Comparison of ENCODE assay signal across 8 cellular contexts in the genomic region with DNA sequence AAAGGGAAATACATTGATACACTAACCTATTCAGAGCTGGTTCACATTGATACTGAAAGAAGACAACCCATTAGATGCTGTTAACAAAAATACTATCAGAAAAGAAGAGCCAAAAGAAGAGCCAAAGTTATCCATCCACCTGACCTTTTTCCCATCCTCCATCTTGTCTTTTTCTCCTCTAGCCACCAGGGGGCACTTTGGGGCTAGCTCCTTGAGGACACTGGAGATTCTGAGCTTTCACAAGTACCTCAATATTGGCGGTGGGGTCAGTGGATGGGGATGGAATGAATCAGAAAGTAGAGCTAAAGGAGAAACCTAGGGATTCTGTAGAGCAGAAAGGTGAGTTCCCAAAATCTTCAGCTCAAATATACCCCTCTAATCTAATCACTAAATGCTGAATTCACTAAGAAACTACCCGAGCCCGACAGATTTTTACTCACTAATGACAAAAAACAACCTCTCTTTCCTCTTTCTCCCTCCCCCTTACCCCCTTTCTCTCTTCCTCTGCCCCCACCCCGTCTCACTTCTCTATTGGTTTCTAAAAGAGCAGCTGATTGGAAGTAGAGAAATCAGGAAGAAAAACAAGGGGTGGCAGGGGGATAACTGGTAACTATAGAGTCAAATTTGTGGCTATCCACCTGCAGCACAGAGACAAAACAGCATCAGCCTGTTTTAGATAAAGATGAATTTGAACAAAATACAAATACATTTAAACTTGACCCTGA.
DNase-seq lines count a peak whose midpoint lies in the region; ATAC-seq, FAIRE-seq and TF ChIP-seq lines count a peak whose summit lies in the region.

No MANE protein-coding gene starts in this region.

- CTCF ChIA-PET in CD4-positive, alpha-beta memory T cell (lab: Charles Lee; ENCODE audit: partially characterized antibody), result no interaction called here

- no peak overlapping the region for H3K4me3 ChIP-seq in GM06990 (replicated peaks; ENCODE audit: low read depth, low read length)
- H3K4me3 ChIP-seq in pancreas, result no peak overlapping the region
- H3K4me3 ChIP-seq in CD4-positive, alpha-beta memory T cell (ENCODE audit: low read length in 2 of 2), result no peak overlapping the region

- no peaks in the 10 kb centered on the region for H3K9me3 ChIP-seq in pancreas
- no peaks in the 10 kb centered on the region for H3K9me3 ChIP-seq in CD4-positive, alpha-beta memory T cell (ENCODE audit: control insufficient read depth in 1 of 2, low read length in 2 of 2)

- peaks cover 4% of the 10 kb centered on the region for H3K36me3 Mint-ChIP-seq in chondrocyte (ENCODE audit: low read depth)
- no peaks in the 10 kb centered on the region for H3K36me3 Mint-ChIP-seq in CD4-positive, alpha-beta memory T cell

- H3K27me3 Mint-ChIP-seq in chondrocyte (ENCODE audit: low read depth), result no peaks in the 10 kb centered on the region
- H3K27me3 Mint-ChIP-seq in CD4-positive, alpha-beta memory T cell, result peaks cover 0 to 4% of the 10 kb centered on the region in 2 donors

- no peak overlapping the region for H3K27ac ChIP-seq in pancreas
- no peak overlapping the region for H3K27ac ChIP-seq in CD4-positive, alpha-beta memory T cell (ENCODE audit: low read depth, low read length)

- no peak overlapping the region for H3K27ac Mint-ChIP-seq in chondrocyte (ENCODE audit: unreplicated experiment)
- no peak overlapping the region for H3K27ac Mint-ChIP-seq in CD4-positive, alpha-beta memory T cell

- POLR2A ChIA-PET in CD4-positive, alpha-beta memory T cell (lab: Charles Lee; ENCODE audit: partially characterized antibody), result no interaction called here

- intact Hi-C loops in pancreas (cut with DNase I), result no loop called here
- intact Hi-C loops in CD4-positive, alpha-beta memory T cell (cut with micrococcal nuclease), result no loop called here

- H3K4me1 ChIP-seq in pancreas, result peaks cover 0 to 14% (median 12%) of the 10 kb centered on the region in 3 donors
- H3K4me1 ChIP-seq in CD4-positive, alpha-beta memory T cell (ENCODE audit: insufficient read depth, low read length), result no peaks in the 10 kb centered on the region

- H3K4me3 Mint-ChIP-seq in chondrocyte (ENCODE audit: unreplicated experiment), result no peak overlapping the region
- no peak overlapping the region for H3K4me3 Mint-ChIP-seq in CD4-positive, alpha-beta memory T cell

- H3K9me3 Mint-ChIP-seq in chondrocyte (ENCODE audit: low read depth), result peaks cover 16% of the 10 kb centered on the region
- peaks cover 0 to 5% (median under 1%) of the 10 kb centered on the region in 8 donors for H3K9me3 Mint-ChIP-seq in CD4-positive, alpha-beta memory T cell

- H3K4me1 Mint-ChIP-seq in chondrocyte (ENCODE audit: low read depth), result no peaks in the 10 kb centered on the region
- H3K4me1 Mint-ChIP-seq in CD4-positive, alpha-beta memory T cell, result no peaks in the 10 kb centered on the region

- TF ChIP-seq CTCF in GM06990 (IDR thresholded peaks at IDR 0.05; ENCODE audit: insufficient read depth, low read length, poor library complexity, severe bottlenecking), result peak; percentile 71
- peak; percentile 79 for TF ChIP-seq CTCF in chondrocyte (IDR thresholded peaks at IDR 0.05)
- peak in 3 of 4 donors; percentile 18 to 24 (median 18) for TF ChIP-seq CTCF in pancreas (IDR thresholded peaks at IDR 0.05)

- DNase-seq in A172 (ENCODE audit: low spot score) (peak; percentile 18), GM06990 (ENCODE audit: extremely low read depth, insufficient read length) (no peak), NCI-H748 (lab: John Stamatoyannopoulos, UW; ENCODE audit: unreplicated experiment) (peak; percentile 50), chondrocyte (ENCODE audit: low spot score) (no peak), pancreas (no peak), NCI-H345 (lab: John Stamatoyannopoulos, UW) (no peak)
- no peak for DNase-seq in CD4-positive, alpha-beta memory T cell

- 80 to 86% methylated on average over 4 of the region's 4 CpGs for WGBS in pancreas, 2 donors

- H3K27me3 ChIP-seq in GM06990 (replicated peaks; ENCODE audit: control insufficient read depth, insufficient read depth, low read length) (no peaks in the 10 kb centered on the region), pancreas (no peaks in the 10 kb centered on the region)
- H3K27me3 ChIP-seq in CD4-positive, alpha-beta memory T cell (ENCODE audit: insufficient read depth, low read length), result no peaks in the 10 kb centered on the region

- ATAC-seq in pancreas (no peak), GM21447 (IDR thresholded peaks at IDR 0.05; ENCODE audit: unreplicated experiment) (no peak)

- FAIRE-seq in pancreas (lab: Jason Lieb, UNC), result no peak

- H3K36me3 ChIP-seq in GM06990 (ENCODE audit: control insufficient read depth, insufficient read depth, low read length) (no peaks in the 10 kb centered on the region), pancreas (no peaks in the 10 kb centered on the region)
- H3K36me3 ChIP-seq in CD4-positive, alpha-beta memory T cell (ENCODE audit: insufficient read depth, low read length), result no peaks in the 10 kb centered on the region

Comparison
In these comparisons a context has a peak if more than half of its experiments do, and no peak if none do; other contexts are left out.
1. DNase-seq: peak in A172 (single experiment) and NCI-H748 (single experiment); none in GM06990 (single experiment), chondrocyte (single experiment), pancreas (0 of 6), CD4-positive, alpha-beta memory T cell (0 of 5) and NCI-H345 (single experiment).
2. CTCF ChIP-seq: peak in every context shown above with its lines; median percentile 79 in chondrocyte; 71 in GM06990; 18 in pancreas.